Comparison of ENCODE assay signal across 1 cellular context in the genomic region with DNA sequence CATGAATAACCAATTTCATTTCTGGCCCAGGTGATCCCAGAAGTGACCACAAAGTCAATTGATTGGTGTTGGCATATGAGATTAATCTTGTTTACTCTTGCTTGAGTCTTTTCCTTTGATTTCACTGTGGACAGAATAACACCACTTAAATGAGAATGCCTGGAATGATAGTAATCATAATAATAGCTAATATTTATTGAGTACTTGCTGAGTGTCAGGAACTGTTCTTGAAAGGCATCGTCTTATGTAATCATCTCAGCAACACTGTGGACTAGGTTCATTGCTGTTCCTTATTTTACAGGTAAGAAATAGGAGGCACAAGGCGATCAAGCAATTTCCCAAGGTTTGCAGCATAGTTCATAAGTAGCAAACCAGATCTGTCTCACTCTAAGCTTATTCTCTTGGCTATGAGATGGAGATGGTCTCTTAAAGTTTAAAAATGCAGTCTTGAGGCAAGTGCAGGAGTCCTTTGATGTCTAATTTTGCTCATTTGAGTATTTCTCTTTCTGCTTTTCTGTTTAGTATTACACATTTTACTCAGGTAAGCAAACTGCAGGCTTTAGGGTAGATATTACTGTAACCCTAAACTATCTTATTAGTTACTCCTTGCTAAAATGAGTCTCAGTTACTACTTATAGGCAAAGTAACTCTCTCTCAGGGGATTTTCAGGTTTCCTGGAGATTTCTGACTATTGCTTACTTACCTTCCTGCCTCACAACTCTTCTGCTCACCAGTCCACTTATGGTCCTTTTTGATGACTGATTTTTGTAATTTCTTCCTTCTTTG.
TF ChIP-seq lines count a peak whose summit lies in the region.

No MANE protein-coding gene starts in this region.

TF ChIP-seq in HepG2, 621 proteins besides CTCF, POLR2A, EP300 and RAD21 (continued from another document and continues in another):
- TF ChIP-seq, protein P1, sequence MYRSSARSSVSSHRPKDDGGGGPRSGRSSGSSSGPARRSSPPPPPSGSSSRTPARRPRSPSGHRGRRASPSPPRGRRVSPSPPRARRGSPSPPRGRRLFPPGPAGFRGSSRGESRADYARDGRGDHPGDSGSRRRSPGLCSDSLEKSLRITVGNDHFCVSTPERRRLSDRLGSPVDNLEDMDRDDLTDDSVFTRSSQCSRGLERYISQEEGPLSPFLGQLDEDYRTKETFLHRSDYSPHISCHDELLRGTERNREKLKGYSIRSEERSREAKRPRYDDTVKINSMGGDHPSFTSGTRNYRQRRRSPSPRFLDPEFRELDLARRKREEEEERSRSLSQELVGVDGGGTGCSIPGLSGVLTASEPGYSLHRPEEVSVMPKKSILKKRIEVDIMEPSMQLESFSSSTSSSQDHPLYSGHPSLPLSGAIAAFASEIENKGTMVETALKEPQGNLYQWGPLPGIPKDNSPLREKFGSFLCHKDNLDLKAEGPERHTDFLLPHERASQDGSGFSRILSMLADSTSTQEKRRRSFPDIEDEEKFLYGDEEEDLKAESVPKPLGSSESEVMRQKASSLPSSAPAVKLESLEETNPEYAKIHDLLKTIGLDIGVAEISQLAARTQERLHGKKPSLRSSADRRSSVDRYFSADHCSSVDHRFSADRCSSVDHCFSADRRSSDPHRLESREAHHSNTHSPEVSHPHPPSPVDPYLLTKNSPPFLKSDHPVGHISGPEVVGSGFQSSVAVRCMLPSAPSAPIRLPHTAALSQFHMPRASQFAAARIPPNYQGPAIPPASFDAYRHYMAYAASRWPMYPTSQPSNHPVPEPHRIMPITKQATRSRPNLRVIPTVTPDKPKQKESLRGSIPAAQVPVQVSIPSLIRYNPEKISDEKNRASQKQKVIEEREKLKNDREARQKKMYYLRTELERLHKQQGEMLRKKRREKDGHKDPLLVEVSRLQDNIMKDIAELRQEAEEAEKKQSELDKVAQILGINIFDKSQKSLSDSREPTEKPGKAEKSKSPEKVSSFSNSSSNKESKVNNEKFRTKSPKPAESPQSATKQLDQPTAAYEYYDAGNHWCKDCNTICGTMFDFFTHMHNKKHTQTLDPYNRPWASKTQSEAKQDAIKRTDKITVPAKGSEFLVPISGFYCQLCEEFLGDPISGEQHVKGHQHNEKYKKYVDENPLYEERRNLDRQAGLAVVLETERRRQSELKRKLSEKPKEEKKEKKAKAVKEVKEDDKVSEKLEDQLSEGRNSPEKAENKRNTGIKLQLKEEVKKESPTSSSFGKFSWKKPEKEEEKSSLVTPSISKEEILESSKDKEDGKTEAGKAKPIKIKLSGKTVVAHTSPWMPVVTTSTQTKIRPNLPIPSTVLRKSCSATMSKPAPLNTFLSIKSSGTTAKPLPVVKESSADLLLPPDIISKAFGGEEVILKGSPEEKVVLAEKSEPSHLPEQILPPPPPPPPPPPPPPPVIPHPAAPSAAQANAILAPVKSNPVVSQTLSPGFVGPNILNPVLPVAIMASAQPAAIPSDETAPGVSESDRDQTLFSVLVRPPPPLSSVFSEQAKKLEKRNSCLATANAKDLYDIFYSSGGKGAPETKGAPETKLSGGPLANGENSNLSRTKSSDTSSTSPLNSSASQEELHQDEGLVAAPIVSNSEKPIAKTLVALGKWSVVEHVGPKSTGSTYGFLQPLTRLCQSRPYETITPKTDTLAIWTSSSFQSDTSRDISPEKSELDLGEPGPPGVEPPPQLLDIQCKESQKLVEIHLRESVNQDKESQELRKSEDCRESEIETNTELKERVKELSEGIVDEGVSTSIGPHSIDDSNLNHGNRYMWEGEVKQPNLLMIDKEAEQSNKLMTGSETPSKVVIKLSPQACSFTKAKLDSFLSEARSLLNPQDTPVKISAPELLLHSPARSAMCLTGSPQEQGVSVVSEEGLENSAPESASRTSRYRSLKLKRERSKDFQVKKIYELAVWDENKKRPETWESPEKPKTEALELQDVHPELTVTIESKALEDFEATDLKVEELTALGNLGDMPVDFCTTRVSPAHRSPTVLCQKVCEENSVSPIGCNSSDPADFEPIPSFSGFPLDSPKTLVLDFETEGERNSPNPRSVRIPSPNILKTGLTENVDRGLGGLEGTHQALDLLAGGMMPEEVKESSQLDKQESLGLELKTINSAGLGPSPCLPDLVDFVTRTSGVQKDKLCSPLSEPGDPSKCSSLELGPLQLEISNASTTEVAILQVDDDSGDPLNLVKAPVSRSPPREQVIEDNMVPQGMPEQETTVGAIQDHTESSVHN (CRISPR knock-in tag; IDR thresholded peaks at IDR 0.05): no peak
- TF ChIP-seq ZNF780A (CRISPR knock-in tag; IDR thresholded peaks at IDR 0.05) (0 out of 2 replicates have a peak, but pooled peaks have one; percentile 42), ZNF607 (CRISPR knock-in tag; IDR thresholded peaks at IDR 0.05; ENCODE audit: borderline replicate concordance) (no peak), PRMT3 (CRISPR knock-in tag; IDR thresholded peaks at IDR 0.05; ENCODE audit: borderline replicate concordance, low read depth) (no peak), TBL1XR1 (IDR thresholded peaks at IDR 0.05; ENCODE audit: borderline replicate concordance, low read length, partially characterized antibody) (peak; percentile 96), ZNF3 (CRISPR knock-in tag; IDR thresholded peaks at IDR 0.05) (no peak), CAMTA2 (CRISPR knock-in tag; IDR thresholded peaks at IDR 0.05; ENCODE audit: borderline replicate concordance) (no peak), ZNF446 (CRISPR knock-in tag; IDR thresholded peaks at IDR 0.05) (no peak), JUN (CRISPR knock-in tag; IDR thresholded peaks at IDR 0.05) (peak; percentile 51; the same call in 1 of the 2 replicates), TAF15 (IDR thresholded peaks at IDR 0.05; ENCODE audit: low read depth, low read length, poor library complexity, severe bottlenecking) (no peak), NR2F2 (IDR thresholded peaks at IDR 0.05; ENCODE audit: borderline replicate concordance, low read depth) (peak; percentile 79), ETV6 (CRISPR knock-in tag; conservative IDR thresholded peaks at IDR 0.05) (no peak; the same call in 1 of the 2 replicates), ZNF292 (CRISPR knock-in tag; IDR thresholded peaks at IDR 0.05; ENCODE audit: borderline replicate concordance, low read depth) (no peak; the same call in 1 of the 2 replicates), ZNF12 (CRISPR knock-in tag; IDR thresholded peaks at IDR 0.05) (0 out of 2 replicates have a peak, but pooled peaks have one; percentile 16), BORCS8-MEF2B (CRISPR knock-in tag; IDR thresholded peaks at IDR 0.05) (no peak), SOX6 (IDR thresholded peaks at IDR 0.05) (no peak), SOX6 (CRISPR knock-in tag; IDR thresholded peaks at IDR 0.05) (peak; percentile 86), SP140L (CRISPR knock-in tag; IDR thresholded peaks at IDR 0.05; ENCODE audit: borderline replicate concordance) (no peak), CENPX (CRISPR knock-in tag; IDR thresholded peaks at IDR 0.05) (no peak), HNRNPL (IDR thresholded peaks at IDR 0.05; ENCODE audit: low read depth, low read length) (no peak), HNF4A (CRISPR knock-in tag; IDR thresholded peaks at IDR 0.05) (peak; percentile 72), ATF7-NPFF (CRISPR knock-in tag; IDR thresholded peaks at IDR 0.05; ENCODE audit: low read depth) (no peak), ZNF546 (CRISPR knock-in tag; conservative IDR thresholded peaks at IDR 0.05) (no peak), TARDBP (CRISPR knock-in tag; IDR thresholded peaks at IDR 0.05) (peak; percentile 95), SP5 (CRISPR knock-in tag; IDR thresholded peaks at IDR 0.05; ENCODE audit: borderline replicate concordance, low read depth) (peak; percentile 65), ZSCAN12 (CRISPR knock-in tag; IDR thresholded peaks at IDR 0.05) (no peak), CCDC6 (CRISPR knock-in tag; IDR thresholded peaks at IDR 0.05) (no peak), ZNF562 (CRISPR knock-in tag; IDR thresholded peaks at IDR 0.05; ENCODE audit: borderline replicate concordance) (no peak), ZNF678 (CRISPR knock-in tag; IDR thresholded peaks at IDR 0.05) (no peak)
- TF ChIP-seq, protein P2, sequence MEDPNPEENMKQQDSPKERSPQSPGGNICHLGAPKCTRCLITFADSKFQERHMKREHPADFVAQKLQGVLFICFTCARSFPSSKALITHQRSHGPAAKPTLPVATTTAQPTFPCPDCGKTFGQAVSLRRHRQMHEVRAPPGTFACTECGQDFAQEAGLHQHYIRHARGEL (CRISPR knock-in tag; IDR thresholded peaks at IDR 0.05): no peak
- TF ChIP-seq, protein P3, sequence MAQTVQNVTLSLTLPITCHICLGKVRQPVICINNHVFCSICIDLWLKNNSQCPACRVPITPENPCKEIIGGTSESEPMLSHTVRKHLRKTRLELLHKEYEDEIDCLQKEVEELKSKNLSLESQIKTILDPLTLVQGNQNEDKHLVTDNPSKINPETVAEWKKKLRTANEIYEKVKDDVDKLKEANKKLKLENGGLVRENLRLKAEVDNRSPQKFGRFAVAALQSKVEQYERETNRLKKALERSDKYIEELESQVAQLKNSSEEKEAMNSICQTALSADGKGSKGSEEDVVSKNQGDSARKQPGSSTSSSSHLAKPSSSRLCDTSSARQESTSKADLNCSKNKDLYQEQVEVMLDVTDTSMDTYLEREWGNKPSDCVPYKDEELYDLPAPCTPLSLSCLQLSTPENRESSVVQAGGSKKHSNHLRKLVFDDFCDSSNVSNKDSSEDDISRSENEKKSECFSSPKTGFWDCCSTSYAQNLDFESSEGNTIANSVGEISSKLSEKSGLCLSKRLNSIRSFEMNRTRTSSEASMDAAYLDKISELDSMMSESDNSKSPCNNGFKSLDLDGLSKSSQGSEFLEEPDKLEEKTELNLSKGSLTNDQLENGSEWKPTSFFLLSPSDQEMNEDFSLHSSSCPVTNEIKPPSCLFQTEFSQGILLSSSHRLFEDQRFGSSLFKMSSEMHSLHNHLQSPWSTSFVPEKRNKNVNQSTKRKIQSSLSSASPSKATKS (CRISPR knock-in tag; IDR thresholded peaks at IDR 0.05): no peak
- TF ChIP-seq, protein P4, sequence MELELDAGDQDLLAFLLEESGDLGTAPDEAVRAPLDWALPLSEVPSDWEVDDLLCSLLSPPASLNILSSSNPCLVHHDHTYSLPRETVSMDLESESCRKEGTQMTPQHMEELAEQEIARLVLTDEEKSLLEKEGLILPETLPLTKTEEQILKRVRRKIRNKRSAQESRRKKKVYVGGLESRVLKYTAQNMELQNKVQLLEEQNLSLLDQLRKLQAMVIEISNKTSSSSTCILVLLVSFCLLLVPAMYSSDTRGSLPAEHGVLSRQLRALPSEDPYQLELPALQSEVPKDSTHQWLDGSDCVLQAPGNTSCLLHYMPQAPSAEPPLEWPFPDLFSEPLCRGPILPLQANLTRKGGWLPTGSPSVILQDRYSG (CRISPR knock-in tag; IDR thresholded peaks at IDR 0.05): no peak
- TF ChIP-seq, protein P5, sequence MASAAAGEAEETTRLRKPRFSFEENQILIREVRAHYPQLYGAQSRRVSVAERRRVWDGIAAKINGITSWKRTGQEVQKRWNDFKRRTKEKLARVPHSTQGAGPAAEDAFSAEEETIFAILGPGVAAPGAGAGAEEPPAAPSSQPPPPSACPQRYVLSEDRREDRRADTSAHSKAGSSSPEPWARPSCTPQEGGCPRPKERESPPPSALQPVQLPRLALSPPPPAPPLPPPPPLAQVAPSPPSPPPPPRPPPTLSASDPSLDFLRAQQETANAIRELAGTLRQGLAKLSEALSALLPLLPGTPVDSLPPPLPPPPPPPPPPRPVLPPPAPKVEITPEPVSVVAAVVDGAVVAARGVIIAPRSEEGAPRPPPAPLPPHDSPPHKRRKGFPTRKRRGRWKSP (CRISPR knock-in tag; IDR thresholded peaks at IDR 0.05): no peak
- TF ChIP-seq, protein P6, sequence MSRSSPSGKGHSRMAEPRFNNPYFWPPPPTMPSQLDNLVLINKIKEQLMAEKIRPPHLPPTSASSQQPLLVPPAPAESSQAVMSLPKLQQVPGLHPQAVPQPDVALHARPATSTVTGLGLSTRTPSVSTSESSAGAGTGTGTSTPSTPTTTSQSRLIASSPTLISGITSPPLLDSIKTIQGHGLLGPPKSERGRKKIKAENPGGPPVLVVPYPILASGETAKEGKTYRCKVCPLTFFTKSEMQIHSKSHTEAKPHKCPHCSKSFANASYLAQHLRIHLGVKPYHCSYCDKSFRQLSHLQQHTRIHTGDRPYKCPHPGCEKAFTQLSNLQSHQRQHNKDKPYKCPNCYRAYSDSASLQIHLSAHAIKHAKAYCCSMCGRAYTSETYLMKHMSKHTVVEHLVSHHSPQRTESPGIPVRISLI (CRISPR knock-in tag; IDR thresholded peaks at IDR 0.05; ENCODE audit: borderline replicate concordance): peak; percentile 84; the same call in 1 of the 2 replicates
- TF ChIP-seq, protein P7, sequence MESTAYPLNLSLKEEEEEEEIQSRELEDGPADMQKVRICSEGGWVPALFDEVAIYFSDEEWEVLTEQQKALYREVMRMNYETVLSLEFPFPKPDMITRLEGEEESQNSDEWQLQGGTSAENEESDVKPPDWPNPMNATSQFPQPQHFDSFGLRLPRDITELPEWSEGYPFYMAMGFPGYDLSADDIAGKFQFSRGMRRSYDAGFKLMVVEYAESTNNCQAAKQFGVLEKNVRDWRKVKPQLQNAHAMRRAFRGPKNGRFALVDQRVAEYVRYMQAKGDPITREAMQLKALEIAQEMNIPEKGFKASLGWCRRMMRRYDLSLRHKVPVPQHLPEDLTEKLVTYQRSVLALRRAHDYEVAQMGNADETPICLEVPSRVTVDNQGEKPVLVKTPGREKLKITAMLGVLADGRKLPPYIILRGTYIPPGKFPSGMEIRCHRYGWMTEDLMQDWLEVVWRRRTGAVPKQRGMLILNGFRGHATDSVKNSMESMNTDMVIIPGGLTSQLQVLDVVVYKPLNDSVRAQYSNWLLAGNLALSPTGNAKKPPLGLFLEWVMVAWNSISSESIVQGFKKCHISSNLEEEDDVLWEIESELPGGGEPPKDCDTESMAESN (CRISPR knock-in tag; conservative IDR thresholded peaks at IDR 0.05): no peak
- TF ChIP-seq, protein P8, sequence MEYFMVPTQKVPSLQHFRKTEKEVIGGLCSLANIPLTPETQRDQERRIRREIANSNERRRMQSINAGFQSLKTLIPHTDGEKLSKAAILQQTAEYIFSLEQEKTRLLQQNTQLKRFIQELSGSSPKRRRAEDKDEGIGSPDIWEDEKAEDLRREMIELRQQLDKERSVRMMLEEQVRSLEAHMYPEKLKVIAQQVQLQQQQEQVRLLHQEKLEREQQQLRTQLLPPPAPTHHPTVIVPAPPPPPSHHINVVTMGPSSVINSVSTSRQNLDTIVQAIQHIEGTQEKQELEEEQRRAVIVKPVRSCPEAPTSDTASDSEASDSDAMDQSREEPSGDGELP (IDR thresholded peaks at IDR 0.05; ENCODE audit: borderline replicate concordance, low read depth): peak; percentile 83; the same call in 1 of the 2 replicates
- TF ChIP-seq, protein P9, sequence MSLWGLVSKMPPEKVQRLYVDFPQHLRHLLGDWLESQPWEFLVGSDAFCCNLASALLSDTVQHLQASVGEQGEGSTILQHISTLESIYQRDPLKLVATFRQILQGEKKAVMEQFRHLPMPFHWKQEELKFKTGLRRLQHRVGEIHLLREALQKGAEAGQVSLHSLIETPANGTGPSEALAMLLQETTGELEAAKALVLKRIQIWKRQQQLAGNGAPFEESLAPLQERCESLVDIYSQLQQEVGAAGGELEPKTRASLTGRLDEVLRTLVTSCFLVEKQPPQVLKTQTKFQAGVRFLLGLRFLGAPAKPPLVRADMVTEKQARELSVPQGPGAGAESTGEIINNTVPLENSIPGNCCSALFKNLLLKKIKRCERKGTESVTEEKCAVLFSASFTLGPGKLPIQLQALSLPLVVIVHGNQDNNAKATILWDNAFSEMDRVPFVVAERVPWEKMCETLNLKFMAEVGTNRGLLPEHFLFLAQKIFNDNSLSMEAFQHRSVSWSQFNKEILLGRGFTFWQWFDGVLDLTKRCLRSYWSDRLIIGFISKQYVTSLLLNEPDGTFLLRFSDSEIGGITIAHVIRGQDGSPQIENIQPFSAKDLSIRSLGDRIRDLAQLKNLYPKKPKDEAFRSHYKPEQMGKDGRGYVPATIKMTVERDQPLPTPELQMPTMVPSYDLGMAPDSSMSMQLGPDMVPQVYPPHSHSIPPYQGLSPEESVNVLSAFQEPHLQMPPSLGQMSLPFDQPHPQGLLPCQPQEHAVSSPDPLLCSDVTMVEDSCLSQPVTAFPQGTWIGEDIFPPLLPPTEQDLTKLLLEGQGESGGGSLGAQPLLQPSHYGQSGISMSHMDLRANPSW (CRISPR knock-in tag; IDR thresholded peaks at IDR 0.05; ENCODE audit: borderline replicate concordance): no peak; the same call in 1 of the 2 replicates
